22 cellular contexts compared by ENCODE assay signal in genomic region chr5:94526708-94527107, GRCh38.
"Had no signal": no experiment of that assay in that cellular context is flagged by ENCODE, and none has a peak within 500 bp of the region (broad histone marks: within the 10 kb centered on the region; RNA-seq: fewer than 3 reads in every experiment).

No MANE protein-coding gene starts in this region.

- H3K4me3 ChIP-seq: MG63, SJCRH30 had no signal

- H3K27me3 ChIP-seq: MG63, SJCRH30 had no signal

- H3K27ac ChIP-seq: RWPE1, SJCRH30 had no signal

- H3K36me3 ChIP-seq: MG63, SJCRH30 had no signal

- FAIRE-seq: HepG2 had no signal

- ATAC-seq: HepG2, Panc1, PC-3, SK-N-SH treated with all-trans-retinoic acid at 6 μM for 48 hours had no signal

- DNase-seq: IMR-90, Karpas-422, KG1, MG63, NCI-H1092, NCI-H1105 treated with DMSO at 0.1 percent for 48 hours, NCI-H1417 treated with DMSO at 0.1 percent for 48 hours, NCI-H187, NCI-H2029, NCI-H2081 treated with DMSO at 0.1 percent for 48 hours, NCI-H2171, NCI-H226, NCI-H446, NCI-H510A, NCI-H526, PC-3, SHP77 treated with DMSO at 0.1 percent for 48 hours, SJCRH30 had no signal

- H3K9me3 ChIP-seq: MG63, SJCRH30 had no signal
